In genomic region chr6:24861934-24862333, GRCh38 we compare ENCODE assay signal across 8 cellular contexts.
DNase-seq lines count a peak whose midpoint lies in the region; ATAC-seq and TF ChIP-seq lines count a peak whose summit lies in the region.

No MANE protein-coding gene starts in this region.

- H3K36me3 ChIP-seq in vagina = peaks cover 0 to 39% of the 10 kb centered on the region in 2 donors

- H3K4me3 ChIP-seq in vagina = no peak overlapping the region

- no peaks in the 10 kb centered on the region for H3K27me3 ChIP-seq in vagina

- DNase-seq in germinal center (ENCODE audit: low spot score) (peak; percentile 58), GDM1 (lab: John Stamatoyannopoulos, UW) (no peak), vagina (ENCODE audit: extremely low spot score in 2 of 2) (no peak), pons (ENCODE audit: low spot score) (no peak), NCI-H2029 (lab: John Stamatoyannopoulos, UW) (no peak)

- H3K4me1 ChIP-seq in vagina = peaks cover 32% of the 10 kb centered on the region

- peak; percentile 85 for ATAC-seq in GM18508 (IDR thresholded peaks at IDR 0.05; ENCODE audit: insufficient read depth, unreplicated experiment)
- peak; percentile 75 for ATAC-seq in GM21367 (IDR thresholded peaks at IDR 0.05; ENCODE audit: unreplicated experiment)
- peak; percentile 81 for ATAC-seq in HG03432 (IDR thresholded peaks at IDR 0.05; ENCODE audit: unreplicated experiment)

- no peak for TF ChIP-seq CTCF in vagina (IDR thresholded peaks at IDR 0.05)

- intact Hi-C loops in vagina (cut with DNase I) = no loop called here

- no peak overlapping the region for H3K27ac ChIP-seq in vagina

- H3K9me3 ChIP-seq in vagina = no peaks in the 10 kb centered on the region

- TF ChIP-seq POLR2A in vagina (IDR thresholded peaks at IDR 0.05) = no peak
